In the genomic region with DNA sequence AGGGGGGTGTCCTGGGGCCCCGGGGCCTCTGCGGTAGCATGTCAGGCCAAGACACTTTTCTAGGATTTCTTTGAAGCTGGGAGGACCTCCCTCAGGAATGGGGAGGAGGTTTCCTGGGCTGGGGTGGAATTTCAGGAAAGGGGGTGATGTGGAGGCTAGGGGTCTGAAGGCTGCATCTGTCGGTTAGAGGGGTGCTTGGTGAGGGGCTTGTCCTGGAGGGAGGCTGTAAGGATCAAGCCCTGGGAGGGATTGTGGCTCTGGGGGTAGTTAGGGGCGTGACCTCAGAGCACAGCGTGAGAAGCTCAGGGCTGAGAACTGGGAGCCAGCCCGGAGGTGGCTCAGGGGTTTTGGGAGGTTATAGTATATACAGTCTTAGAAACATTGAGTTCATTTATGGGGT, we compare ENCODE assay signal across 10 cellular contexts. TPM values are rescaled to one million over a fixed set of nuclear protein-coding genes. Genes with fewer than 3 reads are reported as not detected.
DNase-seq lines count a peak whose midpoint lies in the region; ATAC-seq, FAIRE-seq and TF ChIP-seq lines count a peak whose summit lies in the region.
"Had no signal": no experiment of that assay in that cellular context is flagged by ENCODE, and none has a peak within 500 bp of the region (broad histone marks: within the 10 kb centered on the region; RNA-seq: fewer than 3 reads in every experiment).

No MANE protein-coding gene starts in this region.

- no peak for TF ChIP-seq RAD21 in A549 (conservative IDR thresholded peaks at IDR 0.05 in 1 of 2, IDR thresholded peaks at IDR 0.05 in 1 of 2)

- no peaks in the 10 kb centered on the region for H3K9me3 ChIP-seq in A549
- no peaks in the 10 kb centered on the region for H3K9me3 ChIP-seq in HEK293 (ENCODE audit: control insufficient read depth, insufficient read depth, low read depth, low read length)
- no peaks in the 10 kb centered on the region for H3K9me3 ChIP-seq in mesodermal cell (ENCODE audit: control insufficient read depth, low read length)

- no peaks in the 10 kb centered on the region for H3K27me3 Mint-ChIP-seq in central memory CD8-positive, alpha-beta T cell

- H3K4me3 ChIP-seq in A549 (peak overlapping the region; percentile 32), HEK293 (ENCODE audit: low read depth, low read length) (no peak overlapping the region), mesodermal cell (ENCODE audit: extremely low read depth, insufficient read depth, low read length, poor library complexity, severe bottlenecking) (peak overlapping the region; percentile 99)
- H3K4me3 ChIP-seq: GM12878 had no signal

- no peaks in the 10 kb centered on the region; a peak in 1 of 3 replicates for H3K36me3 ChIP-seq in HEK293 (ENCODE audit: control insufficient read depth in 2 of 2, insufficient read depth in 1 of 2, low read length in 2 of 2)
- peaks cover 9% of the 10 kb centered on the region for H3K36me3 ChIP-seq in mesodermal cell (ENCODE audit: control insufficient read depth, insufficient read depth, low read length)

- peak overlapping the region; percentile 92 for H3K4me3 Mint-ChIP-seq in central memory CD8-positive, alpha-beta T cell

- peak overlapping the region; percentile 93 to 94 for H3K27ac ChIP-seq in A549
- 0 out of 2 replicates have a peak overlapping the region, but pooled peaks have one; percentile 20 for H3K27ac ChIP-seq in HEK293 (ENCODE audit: extremely low read depth, low read depth, low read length)
- H3K27ac ChIP-seq in mesodermal cell (ENCODE audit: low read depth, low read length, severe bottlenecking): peak overlapping the region; percentile 75

- TF ChIP-seq CTCF in A549 (IDR thresholded peaks at IDR 0.05) (no peak), HEK293 (tag by site-specific recombination; IDR thresholded peaks at IDR 0.05) (no peak)

- WGBS in A549 (ENCODE audit: missing lambda C conversion rate): 4% methylated on average over 6 of the region's 6 CpGs
- whole genome bisulfite sequencing in mesodermal cell (ENCODE audit: insufficient coverage in 2 of 2), 2 experiments: 3% methylated on average over 4 to 6 of the region's 6 CpGs

- POLR2A ChIA-PET in A549 (lab: Yijun Ruan, JAX): interaction anchor here (0.9 to 1.2 kb wide), 4 partner anchors 38 to 143 kb away, joined by 3 to 4 read pairs (median 4); a partner anchor contains a TSS
- POLR2A ChIA-PET in HEK293 (lab: Yijun Ruan, JAX): interaction anchor here (0.6 to 1.4 kb wide), 6 partner anchors 20 to 648 kb away, joined by 3 to 4 read pairs (median 3); no protein-coding TSS in a partner anchor

- TF ChIP-seq POLR2A in A549 (IDR thresholded peaks at IDR 0.05; ENCODE audit: low read length): no peak
- TF ChIP-seq POLR2A in GM12892 (IDR thresholded peaks at IDR 0.05; ENCODE audit: low read depth, low read length): no peak

- 0 out of 6 replicates have a peak, but pooled peaks of 1 of the 2 experiments have one; percentile 0 for ATAC-seq in A549
- ATAC-seq in central memory CD8-positive, alpha-beta T cell (replicated peaks; ENCODE audit: extremely low read depth, poor library complexity, severe bottlenecking): no peak
- ATAC-seq: GM12878 had no signal

- FAIRE-seq in A549 (lab: Jason Lieb, UNC) (no peak), GM12892 (lab: Jason Lieb, UNC) (no peak)
- FAIRE-seq: GM12878 had no signal

- DNase-seq in A549 (ENCODE audit: low read depth in 1 of 2, low spot score in 1 of 2) (peak; percentile 49 to 60), cerebellum (ENCODE audit: low spot score) (no peak), NCI-H69 (lab: John Stamatoyannopoulos, UW) (no peak), GM12892 (ENCODE audit: insufficient read length) (no peak), NCI-H524 treated with DMSO at 0.1 percent for 48 hours (lab: John Stamatoyannopoulos, UW) (no peak)
- no peak for DNase-seq in central memory CD8-positive, alpha-beta T cell (ENCODE audit: low spot score in 2 of 2)
- DNase-seq: NCI-H1694 had no signal

- peak overlapping the region; percentile 46 for H3K27ac Mint-ChIP-seq in central memory CD8-positive, alpha-beta T cell (ENCODE audit: low read depth)

- no peaks in the 10 kb centered on the region for H3K9me3 Mint-ChIP-seq in central memory CD8-positive, alpha-beta T cell

- H3K4me1 ChIP-seq in A549 (peaks cover 27% of the 10 kb centered on the region), HEK293 (ENCODE audit: control insufficient read depth, insufficient read depth, low read length) (peaks cover 28% of the 10 kb centered on the region), mesodermal cell (ENCODE audit: control insufficient read depth, insufficient read depth, low read length, poor library complexity, severe bottlenecking) (peaks cover 39% of the 10 kb centered on the region)

- no peak for TF ChIP-seq EP300 in A549 (IDR thresholded peaks at IDR 0.05)

- CTCF ChIA-PET in A549 (lab: Yijun Ruan, JAX) (interaction anchor here (1.1 to 12.4 kb wide), 3 partner anchors 18 to 33 kb away, joined by 3 to 134 read pairs (median 117); a partner anchor contains a TSS), HEK293 (lab: Yijun Ruan, JAX) (interaction anchor here (0.5 to 0.8 kb wide), 4 partner anchors 11 to 43 kb away, joined by 3 read pairs; no protein-coding TSS in a partner anchor)

- peaks cover 57% of the 10 kb centered on the region for H3K4me1 Mint-ChIP-seq in central memory CD8-positive, alpha-beta T cell

- H3K4me2 ChIP-seq in A549: peak overlapping the region; percentile 97

- H3K36me3 Mint-ChIP-seq in central memory CD8-positive, alpha-beta T cell (ENCODE audit: insufficient read depth): peaks cover 22% of the 10 kb centered on the region

TF ChIP-seq in HEK293, 187 proteins besides CTCF, POLR2A, EP300 and RAD21 (continues in another document):
- no peak for TF ChIP-seq ZNF16 (tag by site-specific recombination; IDR thresholded peaks at IDR 0.05; ENCODE audit: low read depth)
- no peak for TF ChIP-seq ZNF610 (tag by site-specific recombination; IDR thresholded peaks at IDR 0.05; ENCODE audit: borderline replicate concordance)
- TF ChIP-seq ZNF366 (tag by site-specific recombination; conservative IDR thresholded peaks at IDR 0.05): no peak
- 0 out of 2 replicates have a peak, but pooled peaks have one; percentile 1 for TF ChIP-seq ZNF501 (tag by site-specific recombination; IDR thresholded peaks at IDR 0.05)
- TF ChIP-seq, protein P1, sequence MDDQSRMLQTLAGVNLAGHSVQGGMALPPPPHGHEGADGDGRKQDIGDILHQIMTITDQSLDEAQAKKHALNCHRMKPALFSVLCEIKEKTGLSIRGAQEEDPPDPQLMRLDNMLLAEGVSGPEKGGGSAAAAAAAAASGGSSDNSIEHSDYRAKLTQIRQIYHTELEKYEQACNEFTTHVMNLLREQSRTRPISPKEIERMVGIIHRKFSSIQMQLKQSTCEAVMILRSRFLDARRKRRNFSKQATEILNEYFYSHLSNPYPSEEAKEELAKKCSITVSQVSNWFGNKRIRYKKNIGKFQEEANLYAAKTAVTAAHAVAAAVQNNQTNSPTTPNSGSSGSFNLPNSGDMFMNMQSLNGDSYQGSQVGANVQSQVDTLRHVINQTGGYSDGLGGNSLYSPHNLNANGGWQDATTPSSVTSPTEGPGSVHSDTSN (CRISPR knock-in tag; IDR thresholded peaks at IDR 0.05): no peak
- TF ChIP-seq ZNF132 (tag by site-specific recombination; IDR thresholded peaks at IDR 0.05; ENCODE audit: borderline replicate concordance): no peak

RNA-seq across cellular contexts. Expression of a gene that starts 1.6 kb away (rescaled TPM):
- 45.9 and 47.6 TPM in 2 replicates for polyA plus RNA-seq in A549 (2011; rRNA removed)
- polyA plus RNA-seq in A549 (2012; cell fraction: cytosol; rRNA removed): 217 and 248 TPM in 2 replicates
- 168 and 175 TPM in 2 replicates for polyA plus RNA-seq in A549 (2012; cell fraction: nucleus; rRNA removed)
- polyA plus RNA-seq in A549 (2017; fragmentation: RNase III; extraction: RNeasy Plus Mini Kit Qiagen cat#74134 plus additional on column Dnase treatment): 49.2 to 55.4 TPM (median 50.2 TPM) in 3 replicates
- 33.7 and 42.6 TPM in 2 replicates for polyA minus RNA-seq in A549 (2011; rRNA and poly(A)+ RNA removed)
- 103 TPM for polyA plus RNA-seq in mesodermal cell (2013, experiment 1 of 2)
- polyA plus RNA-seq in mesodermal cell (2013, experiment 2 of 2): 83.2 TPM
- 0.91 TPM for total RNA-seq in cerebellum
- 4.0 TPM for polyA plus RNA-seq in GM12892 (2012; ENCODE audit: missing spikeins)

RNA-seq across cellular contexts. Expression of a gene that starts 3.6 kb away (rescaled TPM):
- polyA plus RNA-seq in A549 (2011; rRNA removed) (4.0 and 6.1 TPM in 2 replicates), A549 (2017; fragmentation: RNase III; extraction: RNeasy Plus Mini Kit Qiagen cat#74134 plus additional on column Dnase treatment) (41.0 to 47.9 TPM (median 47.2 TPM) in 3 replicates)
- polyA plus RNA-seq in A549 (2012; cell fraction: cytosol; rRNA removed): 19.9 and 23.2 TPM in 2 replicates
- polyA plus RNA-seq in A549 (2012; cell fraction: nucleus; rRNA removed): 46.7 and 82.1 TPM in 2 replicates
- 2.1 and 5.1 TPM in 2 replicates for polyA minus RNA-seq in A549 (2011; rRNA and poly(A)+ RNA removed)
- polyA plus RNA-seq in mesodermal cell (2013, experiment 1 of 2): 49.0 TPM
- polyA plus RNA-seq in mesodermal cell (2013, experiment 2 of 2): 40.9 TPM
- total RNA-seq in cerebellum: 9.6 TPM
- 13.1 TPM for polyA plus RNA-seq in GM12892 (2012; ENCODE audit: missing spikeins)

RNA-seq across cellular contexts. Expression of a gene that starts 27.3 kb away (rescaled TPM):
- polyA plus RNA-seq in A549 (2011; rRNA removed): 54.0 and 68.6 TPM in 2 replicates
- 167 and 169 TPM in 2 replicates for polyA plus RNA-seq in A549 (2012; cell fraction: cytosol; rRNA removed)
- polyA plus RNA-seq in A549 (2012; cell fraction: nucleus; rRNA removed): 340 and 393 TPM in 2 replicates
- 88.5 to 114 TPM (median 103 TPM) in 3 replicates for polyA plus RNA-seq in A549 (2017; fragmentation: RNase III; extraction: RNeasy Plus Mini Kit Qiagen cat#74134 plus additional on column Dnase treatment)
- 54.0 and 55.5 TPM in 2 replicates for polyA minus RNA-seq in A549 (2011; rRNA and poly(A)+ RNA removed)
- 62.2 TPM for polyA plus RNA-seq in mesodermal cell (2013, experiment 1 of 2)
- polyA plus RNA-seq in mesodermal cell (2013, experiment 2 of 2): 54.1 TPM
- 11.3 TPM for total RNA-seq in cerebellum
- polyA plus RNA-seq in GM12892 (2012; ENCODE audit: missing spikeins): 61.7 TPM

RNA-seq across cellular contexts. Expression of a gene that starts 27.4 kb away (rescaled TPM):
- polyA plus RNA-seq in A549 (2011; rRNA removed): 26.6 and 29.2 TPM in 2 replicates
- 108 and 134 TPM in 2 replicates for polyA plus RNA-seq in A549 (2012; cell fraction: cytosol; rRNA removed)
- 106 and 112 TPM in 2 replicates for polyA plus RNA-seq in A549 (2012; cell fraction: nucleus; rRNA removed)
- 47.8 to 53.0 TPM (median 48.6 TPM) in 3 replicates for polyA plus RNA-seq in A549 (2017; fragmentation: RNase III; extraction: RNeasy Plus Mini Kit Qiagen cat#74134 plus additional on column Dnase treatment)
- polyA minus RNA-seq in A549 (2011; rRNA and poly(A)+ RNA removed): 10.0 and 18.9 TPM in 2 replicates
- 76.9 TPM for polyA plus RNA-seq in mesodermal cell (2013, experiment 1 of 2)
- polyA plus RNA-seq in mesodermal cell (2013, experiment 2 of 2): 69.3 TPM
- total RNA-seq in cerebellum: 1.2 TPM
- polyA plus RNA-seq in GM12892 (2012; ENCODE audit: missing spikeins): 35.2 TPM

RNA-seq across cellular contexts. Expression of a gene that starts 38.7 kb away (rescaled TPM):
- polyA plus RNA-seq in A549 (2011; rRNA removed) (440 and 504 TPM in 2 replicates), A549 (2017; fragmentation: RNase III; extraction: RNeasy Plus Mini Kit Qiagen cat#74134 plus additional on column Dnase treatment) (488 to 516 TPM (median 500 TPM) in 3 replicates)
- 1,179 and 1,259 TPM in 2 replicates for polyA plus RNA-seq in A549 (2012; cell fraction: cytosol; rRNA removed)
- polyA plus RNA-seq in A549 (2012; cell fraction: nucleus; rRNA removed): 1,370 and 1,606 TPM in 2 replicates
- polyA minus RNA-seq in A549 (2011; rRNA and poly(A)+ RNA removed): 965 and 1,007 TPM in 2 replicates
- 426 TPM for polyA plus RNA-seq in mesodermal cell (2013, experiment 1 of 2)
- 377 TPM for polyA plus RNA-seq in mesodermal cell (2013, experiment 2 of 2)
- total RNA-seq in cerebellum: 147 TPM
- polyA plus RNA-seq in GM12892 (2012; ENCODE audit: missing spikeins): 253 TPM

Comparison
In these comparisons a context has a peak if more than half of its experiments do, and no peak if none do; other contexts are left out.
1. DNase-seq: peak in A549 (2 of 2); none in central memory CD8-positive, alpha-beta T cell (0 of 2), cerebellum (single experiment), NCI-H69 (single experiment), GM12892 (single experiment) and NCI-H524 treated with DMSO at 0.1 percent for 48 hours (single experiment).
2. H3K27ac ChIP-seq: peak in every context shown above with its lines; median percentile 94 in A549; 75 in mesodermal cell; 20 in HEK293.